ENCODE assay signal across 14 cellular contexts in genomic region chr2:37784071-37784758, GRCh38.
"Had no signal": no experiment of that assay in that cellular context is flagged by ENCODE, and none has a peak within 500 bp of the region (broad histone marks: within the 10 kb centered on the region; RNA-seq: fewer than 3 reads in every experiment).

No MANE protein-coding gene starts in this region.

- H3K36me3 ChIP-seq: colonic mucosa, stomach, thoracic aorta had no signal

- H3K4me3 ChIP-seq: colonic mucosa, stomach, thoracic aorta had no signal

- ATAC-seq: left ventricle myocardium superior, WTC11 had no signal

- H3K27me3 ChIP-seq: colonic mucosa, stomach had no signal

- DNase-seq: activated CD4-positive, alpha-beta T cell treated with anti-CD3 and anti-CD28 coated beads, Interleukin-2, amount 10 ng/mL, durations not matched to agents 24 days and 14 days; activated naive CD4-positive, alpha-beta T cell treated with anti-CD3 and anti-CD28 coated beads, Interleukin-2, amount 10 ng/mL, durations not matched to agents 7 days and 5 days; caudate nucleus; colonic mucosa; effector CD4-positive, alpha-beta T cell; hippocampal formation; left ventricle myocardium superior; retina; stimulated activated CD4-positive, alpha-beta T cell treated with anti-CD3 and anti-CD28 coated beads, Interleukin-15, amount 100 ng/mL, for 24 hours; stimulated activated CD4-positive, alpha-beta T cell treated with anti-CD3 and anti-CD28 coated beads, Interleukin-4, amount 100 ng/mL, for 4 hours; stomach had no signal

- H3K9me3 ChIP-seq: colonic mucosa, thoracic aorta had no signal

- H3K4me1 ChIP-seq: colonic mucosa had no signal

- H3K27ac ChIP-seq: colonic mucosa, epithelial cell of prostate had no signal
